In the genomic region with DNA sequence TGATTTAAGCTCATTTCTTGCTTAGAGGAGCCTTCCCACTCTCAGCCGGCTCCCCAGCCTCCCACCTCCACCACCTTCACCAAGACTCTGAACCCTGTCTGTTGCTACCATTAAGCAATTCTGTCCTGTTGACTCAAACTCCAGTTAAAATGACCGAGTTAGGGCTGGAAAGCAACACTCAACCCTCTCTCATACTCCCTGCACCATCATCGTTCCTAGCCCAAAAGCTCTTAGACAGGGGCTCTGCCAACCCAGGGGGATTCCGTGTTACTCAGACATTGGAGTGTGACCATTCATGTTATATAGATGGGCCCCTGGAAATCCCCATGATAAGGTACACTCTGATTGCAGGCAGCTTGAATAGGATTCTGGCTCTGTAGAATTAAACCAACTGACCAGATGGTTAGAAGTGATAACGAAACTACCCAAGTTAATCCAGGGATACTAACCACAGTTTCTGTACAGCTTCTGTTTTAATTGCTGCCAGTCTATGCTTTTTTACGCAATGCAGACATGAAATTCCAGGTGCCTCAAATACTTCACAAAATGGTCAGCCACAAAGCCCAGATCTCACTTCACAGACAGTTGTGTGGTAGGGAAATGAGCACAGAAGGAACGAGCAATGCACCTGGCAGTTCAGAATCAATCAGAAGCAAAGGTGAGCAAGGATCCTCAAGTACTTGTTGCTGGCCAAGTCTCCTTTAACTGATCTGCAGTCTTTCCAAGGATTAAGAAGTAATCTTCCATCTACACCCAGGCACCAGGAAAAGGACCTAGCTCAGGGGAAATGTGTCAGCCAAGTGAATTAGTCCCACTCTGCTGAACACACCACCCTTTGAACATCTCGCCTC, we compare ENCODE assay signal across 8 cellular contexts. TPM values are rescaled to one million over a fixed set of nuclear protein-coding genes. Genes with fewer than 3 reads are reported as not detected.
A peak's percentile ranks its signal among the peaks of the same experiment; 100 is the strongest.
DNase-seq lines count a peak whose midpoint lies in the region; ATAC-seq and TF ChIP-seq lines count a peak whose summit lies in the region.

No MANE protein-coding gene starts in this region.

- peak overlapping the region; percentile 48 to 63 for H3K4me3 ChIP-seq in ascending aorta

- peak overlapping the region; percentile 63 for H3K4me3 Mint-ChIP-seq in neural crest cell

- H3K27me3 Mint-ChIP-seq in neural crest cell (ENCODE audit: low read depth): peaks cover 88% of the 10 kb centered on the region

- H3K27ac ChIP-seq in ascending aorta: no peak overlapping the region

- no peak for DNase-seq in activated CD4-positive, CD25-positive, alpha-beta regulatory T cell (lab: John Stamatoyannopoulos, UW)
- DNase-seq in ascending aorta (ENCODE audit: low spot score in 2 of 2): no peak
- no peak for DNase-seq in neural crest cell (ENCODE audit: low read depth, low spot score)
- DNase-seq in NCI-H2081 (lab: John Stamatoyannopoulos, UW): no peak

- H3K4me1 ChIP-seq in ascending aorta: peaks cover 9 to 15% of the 10 kb centered on the region in 2 donors

- no peaks in the 10 kb centered on the region for H3K9me3 ChIP-seq in ascending aorta

- no peak overlapping the region for H3K27ac Mint-ChIP-seq in neural crest cell (ENCODE audit: unreplicated experiment)

- no peaks in the 10 kb centered on the region for H3K36me3 ChIP-seq in ascending aorta

- H3K4me1 Mint-ChIP-seq in neural crest cell: peaks cover 19% of the 10 kb centered on the region

- no peaks in the 10 kb centered on the region for H3K36me3 Mint-ChIP-seq in neural crest cell (ENCODE audit: low read depth)

- H3K27me3 ChIP-seq in ascending aorta: no peaks in the 10 kb centered on the region

- intact Hi-C loops in ascending aorta (cut with DNase I): no loop called here

- peak; percentile 77 to 82 for ATAC-seq in activated CD4-positive, CD25-positive, alpha-beta regulatory T cell treated with anti-CD3 and anti-CD28 coated beads, Interleukin-2, amount 50 U/mL, for 24 hours
- ATAC-seq in HG03457 (IDR thresholded peaks at IDR 0.05; ENCODE audit: unreplicated experiment) (peak; percentile 57), HG03442 (IDR thresholded peaks at IDR 0.05; ENCODE audit: unreplicated experiment) (no peak), GM18873 (IDR thresholded peaks at IDR 0.05; ENCODE audit: low FRiP score, unreplicated experiment) (no peak)

- H3K9me3 Mint-ChIP-seq in neural crest cell: peaks cover 5% of the 10 kb centered on the region

- no peak for TF ChIP-seq CTCF in ascending aorta (IDR thresholded peaks at IDR 0.05)
- no peak for TF ChIP-seq CTCF in neural crest cell (conservative IDR thresholded peaks at IDR 0.05)

RNA-seq across cellular contexts. Expression of a gene that starts 2.1 kb away (rescaled TPM):
- total RNA-seq in ascending aorta (5.4 TPM), neural crest cell (1.7 TPM in 2 replicates)

RNA-seq across cellular contexts. Expression of a gene that starts 25.9 kb away (rescaled TPM):
- 35.9 TPM for total RNA-seq in ascending aorta
- total RNA-seq in neural crest cell: 35.8 TPM in 2 replicates

Comparison
In these comparisons a context has a peak if more than half of its experiments do, and no peak if none do; other contexts are left out.
1. ATAC-seq: peak in activated CD4-positive, CD25-positive, alpha-beta regulatory T cell treated with anti-CD3 and anti-CD28 coated beads, Interleukin-2, amount 50 U/mL, for 24 hours (2 of 2) and HG03457 (single experiment); none in HG03442 (single experiment) and GM18873 (single experiment).